ENCODE assay signal across 12 cellular contexts in genomic region chr15:73573572-73573971, GRCh38. TPM values are rescaled to one million over a fixed set of nuclear protein-coding genes. Genes with fewer than 3 reads are reported as not detected.
DNase-seq lines count a peak whose midpoint lies in the region; ATAC-seq and TF ChIP-seq lines count a peak whose summit lies in the region.
"Had no signal": no experiment of that assay in that cellular context is flagged by ENCODE, and none has a peak within 500 bp of the region (broad histone marks: within the 10 kb centered on the region; RNA-seq: fewer than 3 reads in every experiment).

No MANE protein-coding gene starts in this region.

- ATAC-seq in Right ventricle myocardium inferior (no peak), left lobe of liver (peak; percentile 36), GM21423 (IDR thresholded peaks at IDR 0.05; ENCODE audit: unreplicated experiment) (no peak), GM21723 (IDR thresholded peaks at IDR 0.05; ENCODE audit: unreplicated experiment) (no peak)
- ATAC-seq: HCT116 had no signal

- no peaks in the 10 kb centered on the region for H3K9me3 Mint-ChIP-seq in endothelial cell (ENCODE audit: unreplicated experiment)

- TF ChIP-seq CTCF in endothelial cell (IDR thresholded peaks at IDR 0.05; ENCODE audit: unreplicated experiment), result no peak

- peaks cover 57% of the 10 kb centered on the region for H3K36me3 Mint-ChIP-seq in endothelial cell (ENCODE audit: low read depth, unreplicated experiment)

- H3K4me1 Mint-ChIP-seq in endothelial cell (ENCODE audit: unreplicated experiment), result peaks cover 69% of the 10 kb centered on the region

- DNase-seq in Right ventricle myocardium inferior (ENCODE audit: missing footprints) (peak; percentile 60), cardiac septum (ENCODE audit: low spot score) (no peak), endothelial cell (ENCODE audit: low spot score) (no peak), left lobe of liver (ENCODE audit: low spot score) (no peak), SKM-1 (lab: John Stamatoyannopoulos, UW; ENCODE audit: unreplicated experiment) (no peak)
- DNase-seq in activated CD4-positive, alpha-beta T cell treated with anti-CD3 and anti-CD28 coated beads for 48 hours, result no peak
- DNase-seq: AML-193; MG63; stimulated activated CD4-positive, alpha-beta T cell treated with anti-CD3 and anti-CD28 coated beads, Interleukin-4, amount 100 ng/mL, for 1 hour had no signal

- intact Hi-C loops in Right ventricle myocardium inferior (cut with DNase I) (no loop called here), cardiac septum (cut with DNase I) (no loop called here)

- H3K4me3 Mint-ChIP-seq in endothelial cell (ENCODE audit: unreplicated experiment), result peak overlapping the region; percentile 1

- peak overlapping the region; percentile 33 for H3K27ac Mint-ChIP-seq in endothelial cell (ENCODE audit: unreplicated experiment)

- H3K27me3 Mint-ChIP-seq in endothelial cell (ENCODE audit: unreplicated experiment), result peaks cover 5% of the 10 kb centered on the region

RNA-seq across cellular contexts. Expression of gene NPTN, which starts 59.6 kb away (rescaled TPM):
- total RNA-seq in Right ventricle myocardium inferior (211 TPM), cardiac septum (175 TPM), endothelial cell (ENCODE audit: unreplicated experiment) (223 TPM), left lobe of liver (24.2 TPM)
